In genomic region chr15:80549191-80549590, GRCh38 we compare ENCODE assay signal across 18 cellular contexts.
DNase-seq lines count a peak whose midpoint lies in the region; ATAC-seq, FAIRE-seq and TF ChIP-seq lines count a peak whose summit lies in the region.
"Had no signal": no experiment of that assay in that cellular context is flagged by ENCODE, and none has a peak within 500 bp of the region (broad histone marks: within the 10 kb centered on the region; RNA-seq: fewer than 3 reads in every experiment).

No MANE protein-coding gene starts in this region.

- TF ChIP-seq CTCF in fibroblast of the aortic adventitia (IDR thresholded peaks at IDR 0.05; ENCODE audit: insufficient read depth, low read length) = no peak

- no peak for ATAC-seq in Right ventricle myocardium inferior
- ATAC-seq: K562; left lobe of liver; naive thymus-derived CD4-positive, alpha-beta T cell had no signal

- H3K9me3 ChIP-seq in adipocyte (ENCODE audit: control insufficient read depth, low read length) = peaks cover 6% of the 10 kb centered on the region
- H3K9me3 ChIP-seq: thyroid gland had no signal

- no peak for FAIRE-seq in frontal cortex (lab: Jason Lieb, UNC)
- FAIRE-seq: G401.6, GM19239, K562 had no signal

- intact Hi-C loops in Right ventricle myocardium inferior (cut with DNase I) = no loop called here

- no peaks in the 10 kb centered on the region for H3K36me3 ChIP-seq in adipocyte (ENCODE audit: control insufficient read depth, insufficient read depth, low read length, severe bottlenecking)
- H3K36me3 ChIP-seq: thyroid gland had no signal

- DNase-seq in HCEC 1CT (peak; percentile 93), adipocyte (ENCODE audit: low read depth) (peak; percentile 80), fibroblast of the aortic adventitia (ENCODE audit: low read depth) (peak; percentile 88), Right ventricle myocardium inferior (ENCODE audit: missing footprints) (no peak), frontal cortex (ENCODE audit: low spot score in 2 of 2) (no peak), middle frontal gyrus (ENCODE audit: extremely low spot score, low spot score) (no peak)
- no peak for DNase-seq in activated CD8-positive, alpha-beta memory T cell treated with anti-CD3 and anti-CD28 coated beads, Interleukin-2, amount 50 U/mL, for 4 hours
- DNase-seq: activated B cell treated with CpG ODN at 0.5 μM for 24 hours; activated naive CD4-positive, alpha-beta T cell treated with Interleukin-2 at 50 U/mL for 16 hours; naive thymus-derived CD4-positive, alpha-beta T cell; NCI-H1417 treated with DMSO at 0.1 percent for 48 hours; NCI-H345; stimulated activated CD4-positive, alpha-beta T cell treated with anti-CD3 and anti-CD28 coated beads, Interleukin-1b, Interleukin-23, amount 100 ng/mL, for 48 hours; thyroid gland had no signal

- peaks cover 30% of the 10 kb centered on the region for H3K4me1 ChIP-seq in adipocyte (ENCODE audit: control insufficient read depth, insufficient read depth, low read length)

- peak overlapping the region; percentile 65 for H3K9ac ChIP-seq in adipocyte (ENCODE audit: low read length)

- H3K27me3 ChIP-seq in adipocyte (replicated peaks; ENCODE audit: control insufficient read depth, insufficient read depth, low read length) = no peaks in the 10 kb centered on the region
- H3K27me3 ChIP-seq: thyroid gland had no signal

- peak overlapping the region; percentile 64 for H3K4me3 ChIP-seq in adipocyte (ENCODE audit: low read length)
- peak overlapping the region; percentile 57 for H3K4me3 ChIP-seq in fibroblast of the aortic adventitia (ENCODE audit: low read depth, low read length)
- H3K4me3 ChIP-seq: K562, thyroid gland had no signal

Comparison
In these comparisons a context has a peak if more than half of its experiments do, and no peak if none do; other contexts are left out.
1. DNase-seq: peak in HCEC 1CT (single experiment), adipocyte (single experiment) and fibroblast of the aortic adventitia (single experiment); none in Right ventricle myocardium inferior (single experiment), frontal cortex (0 of 2), middle frontal gyrus (single experiment) and activated CD8-positive, alpha-beta memory T cell treated with anti-CD3 and anti-CD28 coated beads, Interleukin-2, amount 50 U/mL, for 4 hours (single experiment).